ENCODE assay signal across 15 cellular contexts in the genomic region with DNA sequence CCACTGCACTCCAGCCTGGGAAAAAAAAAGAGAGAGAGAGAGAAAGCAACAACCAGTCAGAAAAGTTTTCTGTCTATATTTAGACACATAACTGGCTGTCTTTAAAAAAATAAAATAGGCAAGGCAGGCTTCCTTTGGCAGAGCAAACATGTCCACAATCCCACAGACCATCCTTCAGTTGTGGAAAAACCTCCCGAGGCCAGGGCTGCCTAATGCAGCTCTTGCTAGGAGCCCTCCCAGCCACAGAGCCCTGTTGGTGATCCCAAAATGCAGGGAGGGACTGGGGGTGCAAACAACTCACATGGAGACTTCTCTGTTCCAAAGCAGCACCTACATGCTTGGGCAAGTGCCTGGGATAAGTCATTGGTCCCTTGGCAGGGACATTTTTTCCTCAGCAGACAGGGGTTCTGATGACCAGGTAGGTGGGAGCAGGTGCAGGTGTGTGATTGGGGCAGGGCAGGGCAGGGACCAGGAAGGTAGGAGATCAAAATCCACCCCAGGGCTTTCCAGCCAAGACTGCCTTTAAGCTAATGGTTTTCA.
"Had no signal": no experiment of that assay in that cellular context is flagged by ENCODE, and none has a peak within 500 bp of the region (broad histone marks: within the 10 kb centered on the region; RNA-seq: fewer than 3 reads in every experiment).

No MANE protein-coding gene starts in this region.

- H3K27ac Mint-ChIP-seq: activated CD8-positive, alpha-beta T cell treated with anti-CD3 and anti-CD28 coated beads for 36 hours; activated T-helper 1 cell treated with anti-CD3 and anti-CD28 coated beads, Interleukin-12 subunit alpha, Interleukin-12 subunit beta, Interleukin-2, Interleukin-4 antibody, amounts not matched to agents 30 ng/mL and 10 ng/mL and 1 ng/mL, durations not matched to agents 14 hours and 24 hours and 36 hours; nephron progenitor cell had no signal

- H3K9me3 Mint-ChIP-seq: activated CD8-positive, alpha-beta T cell treated with anti-CD3 and anti-CD28 coated beads for 36 hours; activated T-helper 1 cell treated with anti-CD3 and anti-CD28 coated beads, Interleukin-12 subunit alpha, Interleukin-12 subunit beta, Interleukin-2, Interleukin-4 antibody, amounts not matched to agents 30 ng/mL and 10 ng/mL and 1 ng/mL, durations not matched to agents 14 hours and 24 hours and 36 hours had no signal

- ATAC-seq: activated CD8-positive, alpha-beta T cell treated with anti-CD3 and anti-CD28 coated beads for 36 hours; gastrocnemius medialis; lower lobe of right lung; upper lobe of right lung had no signal

- H3K4me3 Mint-ChIP-seq: activated CD8-positive, alpha-beta T cell treated with anti-CD3 and anti-CD28 coated beads for 36 hours; activated T-helper 1 cell treated with anti-CD3 and anti-CD28 coated beads, Interleukin-12 subunit alpha, Interleukin-12 subunit beta, Interleukin-2, Interleukin-4 antibody, amounts not matched to agents 30 ng/mL and 10 ng/mL and 1 ng/mL, durations not matched to agents 14 hours and 24 hours and 36 hours; nephron progenitor cell had no signal

- H3K27me3 ChIP-seq: upper lobe of right lung had no signal

- H3K9me3 ChIP-seq: lower lobe of right lung, upper lobe of right lung had no signal

- H3K36me3 ChIP-seq: breast epithelium, gastrocnemius medialis, lower lobe of right lung, upper lobe of right lung had no signal

- H3K27ac ChIP-seq: breast epithelium, gastrocnemius medialis, lower lobe of right lung, upper lobe of right lung, VCaP had no signal

- H3K4me1 ChIP-seq: breast epithelium, gastrocnemius medialis had no signal

- H3K4me3 ChIP-seq: breast epithelium, gastrocnemius medialis, lower lobe of right lung, upper lobe of right lung had no signal

- DNase-seq: activated CD4-positive, alpha-beta T cell treated with anti-CD3 and anti-CD28 coated beads for 4 hours; activated CD8-positive, alpha-beta memory T cell treated with anti-CD3 and anti-CD28 coated beads, Interleukin-2, amount 50 U/mL, for 48 hours; activated CD8-positive, alpha-beta T cell treated with anti-CD3 and anti-CD28 coated beads for 36 hours; activated naive CD4-positive, alpha-beta T cell; aorta; gastrocnemius medialis; lower lobe of right lung; nephron progenitor cell; stimulated activated CD4-positive, alpha-beta T cell treated with anti-CD3 and anti-CD28 coated beads, Interleukin-15, amount 100 ng/mL, for 24 hours; stimulated activated CD4-positive, alpha-beta T cell treated with anti-CD3 and anti-CD28 coated beads, Interleukin-4, amount 100 ng/mL, for 4 hours; upper lobe of right lung had no signal

- FAIRE-seq: keratinocyte had no signal
